Comparison of ENCODE assay signal across 17 cellular contexts in the genomic region with DNA sequence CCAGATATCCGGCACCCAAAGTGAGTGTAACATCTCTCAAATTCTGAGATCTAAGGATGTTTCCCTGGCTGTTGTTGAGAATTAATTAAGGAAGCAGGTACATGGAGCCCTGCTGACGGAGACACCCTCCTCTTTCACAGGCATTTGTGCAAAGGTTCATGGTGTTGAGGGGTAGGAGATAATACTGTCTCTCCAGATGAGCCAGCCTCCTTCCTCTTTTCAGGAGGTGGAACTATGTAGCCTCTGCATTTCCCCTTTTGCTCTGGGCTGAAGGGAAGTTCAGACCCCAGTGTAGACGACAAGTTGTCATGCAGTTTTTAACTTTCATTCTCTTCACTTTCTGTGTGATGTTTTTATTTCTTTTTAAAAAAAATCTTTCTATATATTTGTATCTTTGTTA.
DNase-seq lines count a peak whose midpoint lies in the region; ATAC-seq lines count a peak whose summit lies in the region.
"Had no signal": no experiment of that assay in that cellular context is flagged by ENCODE, and none has a peak within 500 bp of the region (broad histone marks: within the 10 kb centered on the region; RNA-seq: fewer than 3 reads in every experiment).

No MANE protein-coding gene starts in this region.

- H3K9me3 ChIP-seq in T-helper 17 cell (ENCODE audit: control insufficient read depth, low read length, poor library complexity, severe bottlenecking): no peaks in the 10 kb centered on the region
- H3K9me3 ChIP-seq: left ventricle myocardium inferior had no signal

- ATAC-seq in T-helper 17 cell (peak; percentile 41), left lobe of liver (peak; percentile 38), HG02840 (IDR thresholded peaks at IDR 0.05; ENCODE audit: low FRiP score, unreplicated experiment) (no peak), GM19397 (IDR thresholded peaks at IDR 0.05; ENCODE audit: unreplicated experiment) (no peak)
- ATAC-seq: activated CD8-positive, alpha-beta T cell treated with anti-CD3 and anti-CD28 coated beads, Interleukin-2, amount 10 ng/mL, durations not matched to agents 7 days and 5 days; activated T-helper 17 cell treated with anti-CD3 and anti-CD28 coated beads, Interleukin-2, amount 50 U/mL, for 72 hours had no signal

- no peaks in the 10 kb centered on the region for H3K27me3 Mint-ChIP-seq in T-helper 17 cell
- H3K27me3 Mint-ChIP-seq: activated T-helper 17 cell treated with anti-CD3 and anti-CD28 coated beads, Interleukin-2, amount 50 U/mL, for 72 hours had no signal

- DNase-seq in SIG-M5 treated with dmso at 0.1 percent for 504 hours (lab: John Stamatoyannopoulos, UW; ENCODE audit: unreplicated experiment) (peak; percentile 64), SIG-M5 (lab: John Stamatoyannopoulos, UW) (no peak), T-helper 17 cell (no peak), left lobe of liver (ENCODE audit: low spot score) (no peak), HPDE6-E6E7 (ENCODE audit: extremely low spot score) (no peak)
- no peak for DNase-seq in stimulated activated CD4-positive, alpha-beta T cell treated with anti-CD3 and anti-CD28 coated beads, Interleukin-15, amount 100 ng/mL, for 24 hours
- DNase-seq: activated CD8-positive, alpha-beta T cell treated with anti-CD3 and anti-CD28 coated beads, Interleukin-2, amount 10 ng/mL, durations not matched to agents 7 days and 5 days; foreskin melanocyte; GF-D8; left ventricle myocardium inferior; NCI-H1694 treated with DMSO at 0.1 percent for 48 hours; RPMI8226; stimulated activated CD4-positive, alpha-beta T cell treated with anti-CD3 and anti-CD28 coated beads, Interleukin-4, amount 100 ng/mL, for 4 hours; SW 1271 had no signal

- peaks cover 15% of the 10 kb centered on the region for H3K36me3 Mint-ChIP-seq in T-helper 17 cell (ENCODE audit: low read depth)

- H3K27ac Mint-ChIP-seq in T-helper 17 cell: no peak overlapping the region
- H3K27ac Mint-ChIP-seq: activated CD8-positive, alpha-beta T cell treated with anti-CD3 and anti-CD28 coated beads, Interleukin-2, amount 10 ng/mL, durations not matched to agents 7 days and 5 days; activated T-helper 17 cell treated with anti-CD3 and anti-CD28 coated beads, Interleukin-2, amount 50 U/mL, for 72 hours had no signal

- no peak overlapping the region for H3K4me3 Mint-ChIP-seq in T-helper 17 cell
- H3K4me3 Mint-ChIP-seq: activated CD8-positive, alpha-beta T cell treated with anti-CD3 and anti-CD28 coated beads, Interleukin-2, amount 10 ng/mL, durations not matched to agents 7 days and 5 days; activated T-helper 17 cell treated with anti-CD3 and anti-CD28 coated beads, Interleukin-2, amount 50 U/mL, for 72 hours had no signal

- no peaks in the 10 kb centered on the region for H3K4me1 Mint-ChIP-seq in T-helper 17 cell
- H3K4me1 Mint-ChIP-seq: activated T-helper 17 cell treated with anti-CD3 and anti-CD28 coated beads, Interleukin-2, amount 50 U/mL, for 72 hours had no signal

Comparison
In these comparisons a context has a peak if more than half of its experiments do, and no peak if none do; other contexts are left out.
1. ATAC-seq: peak in T-helper 17 cell (single experiment) and left lobe of liver (single experiment); none in HG02840 (single experiment) and GM19397 (single experiment).